10 cellular contexts compared by ENCODE assay signal in the genomic region with DNA sequence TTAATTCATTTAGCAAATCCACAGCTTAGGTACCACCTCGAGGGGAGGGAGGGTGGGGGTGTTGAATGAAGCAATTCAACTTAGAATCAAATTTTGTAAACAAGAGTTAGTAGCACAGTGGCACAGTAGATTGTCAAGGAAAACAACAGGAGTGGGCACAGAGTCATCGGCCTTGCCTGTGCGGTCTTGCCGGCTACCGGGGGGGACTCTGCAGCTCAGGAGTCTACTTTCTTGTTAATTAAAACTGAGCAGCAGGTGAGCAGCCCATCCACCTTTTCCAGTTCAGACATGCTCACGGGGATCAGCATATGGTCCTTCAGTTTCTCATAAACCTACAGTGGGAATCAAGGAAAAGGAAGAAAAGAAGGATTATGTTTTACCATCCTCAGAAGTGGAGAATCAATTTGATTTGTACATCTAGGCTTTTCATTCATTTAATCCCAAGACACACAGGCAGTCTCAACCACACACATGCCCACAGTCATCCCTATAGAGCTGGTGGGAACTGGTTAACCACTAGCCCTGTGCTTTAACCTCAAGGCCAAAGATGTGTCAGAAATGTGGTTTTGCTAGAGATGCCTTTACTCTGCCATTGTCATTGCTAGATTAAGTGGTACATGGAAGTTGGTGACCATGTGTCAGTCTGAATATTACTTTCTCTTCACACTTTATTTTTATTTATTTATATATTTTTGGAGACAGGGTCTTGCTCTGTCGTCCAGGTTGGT. TPM values are rescaled to one million over a fixed set of nuclear protein-coding genes. Genes with fewer than 3 reads are reported as not detected.
DNase-seq lines count a peak whose midpoint lies in the region; ATAC-seq and TF ChIP-seq lines count a peak whose summit lies in the region.
"Had no signal": no experiment of that assay in that cellular context is flagged by ENCODE, and none has a peak within 500 bp of the region (broad histone marks: within the 10 kb centered on the region; RNA-seq: fewer than 3 reads in every experiment).

No MANE protein-coding gene starts in this region.

- H3K9me3 ChIP-seq in psoas muscle (no peaks in the 10 kb centered on the region), esophagus muscularis mucosa (no peaks in the 10 kb centered on the region)
- H3K9me3 ChIP-seq: prostate gland had no signal

- H3K4me1 Mint-ChIP-seq in activated CD4-positive, alpha-beta T cell treated with anti-CD3 and anti-CD28 coated beads, Interleukin-2, amount 10 ng/mL, durations not matched to agents 24 days and 14 days: peaks cover 11% of the 10 kb centered on the region
- peaks cover 4% of the 10 kb centered on the region for H3K4me1 Mint-ChIP-seq in activated T-helper 17 cell treated with anti-CD3 and anti-CD28 coated beads, Interleukin-2, amount 50 U/mL, for 72 hours

- no peaks in the 10 kb centered on the region for H3K27me3 ChIP-seq in psoas muscle (ENCODE audit: insufficient read depth in 3 of 3, low read length in 2 of 3)
- no peaks in the 10 kb centered on the region for H3K27me3 ChIP-seq in esophagus muscularis mucosa

- DNase-seq in activated CD4-positive, alpha-beta T cell treated with anti-CD3 and anti-CD28 coated beads, Interleukin-2, amount 10 ng/mL, durations not matched to agents 24 days and 14 days: peak; percentile 65
- DNase-seq in activated CD4-positive, alpha-beta T cell treated with anti-CD3 and anti-CD28 coated beads, Interleukin-2, amount 50 U/mL, for 1 hour: no peak
- DNase-seq in stimulated activated CD4-positive, alpha-beta T cell treated with anti-CD3 and anti-CD28 coated beads, Interleukin-1b, Interleukin-23, amount 100 ng/mL, for 48 hours: peak; percentile 49
- DNase-seq in psoas muscle: no peak
- no peak for DNase-seq in esophagus muscularis mucosa (ENCODE audit: extremely low spot score)
- DNase-seq in omental fat pad (ENCODE audit: low spot score): no peak

- WGBS in psoas muscle, 3 donors: 83 to 90% (median 87%) methylated on average over 7 of the region's 7 CpGs
- WGBS in esophagus muscularis mucosa: 92% methylated on average over 7 of the region's 7 CpGs

- ATAC-seq in HG03432 (IDR thresholded peaks at IDR 0.05; ENCODE audit: unreplicated experiment) (peak; percentile 84), psoas muscle (no peak), omental fat pad (ENCODE audit: low FRiP score) (no peak)
- peak; percentile 95 for ATAC-seq in activated T-helper 17 cell treated with anti-CD3 and anti-CD28 coated beads, Interleukin-2, amount 50 U/mL, for 72 hours (replicated peaks)

- H3K36me3 Mint-ChIP-seq in activated CD4-positive, alpha-beta T cell treated with anti-CD3 and anti-CD28 coated beads, Interleukin-2, amount 10 ng/mL, durations not matched to agents 24 days and 14 days (ENCODE audit: low read depth): no peaks in the 10 kb centered on the region
- H3K36me3 Mint-ChIP-seq in activated T-helper 17 cell treated with anti-CD3 and anti-CD28 coated beads, Interleukin-2, amount 50 U/mL, for 72 hours (ENCODE audit: low read depth): no peaks in the 10 kb centered on the region

- H3K4me1 ChIP-seq in psoas muscle: peaks cover 2% of the 10 kb centered on the region
- peaks cover 0 to 7% (median 3%) of the 10 kb centered on the region in 4 donors for H3K4me1 ChIP-seq in esophagus muscularis mucosa
- H3K4me1 ChIP-seq: prostate gland had no signal

- peaks cover 65% of the 10 kb centered on the region for H3K27me3 Mint-ChIP-seq in activated CD4-positive, alpha-beta T cell treated with anti-CD3 and anti-CD28 coated beads, Interleukin-2, amount 10 ng/mL, durations not matched to agents 24 days and 14 days
- H3K27me3 Mint-ChIP-seq in activated T-helper 17 cell treated with anti-CD3 and anti-CD28 coated beads, Interleukin-2, amount 50 U/mL, for 72 hours: peaks cover 38% of the 10 kb centered on the region
- H3K27me3 Mint-ChIP-seq: type B pancreatic cell had no signal

- H3K27ac Mint-ChIP-seq in activated CD4-positive, alpha-beta T cell treated with anti-CD3 and anti-CD28 coated beads, Interleukin-2, amount 10 ng/mL, durations not matched to agents 24 days and 14 days: no peak overlapping the region
- no peak overlapping the region for H3K27ac Mint-ChIP-seq in activated T-helper 17 cell treated with anti-CD3 and anti-CD28 coated beads, Interleukin-2, amount 50 U/mL, for 72 hours

- TF ChIP-seq CTCF in psoas muscle (IDR thresholded peaks at IDR 0.05) (no peak), esophagus muscularis mucosa (IDR thresholded peaks at IDR 0.05) (no peak), omental fat pad (IDR thresholded peaks at IDR 0.05) (no peak)

- no peaks in the 10 kb centered on the region for H3K36me3 ChIP-seq in psoas muscle (ENCODE audit: insufficient read depth in 1 of 2, low read depth in 1 of 2)
- H3K36me3 ChIP-seq in esophagus muscularis mucosa: no peaks in the 10 kb centered on the region
- H3K36me3 ChIP-seq: prostate gland had no signal

- intact Hi-C loops in activated CD4-positive, alpha-beta T cell treated with anti-CD3 and anti-CD28 coated beads, Interleukin-2, amount 10 ng/mL, durations not matched to agents 24 days and 14 days (cut with micrococcal nuclease): loop anchor here (1.0 kb wide), 1 partner anchor 23 kb away; no protein-coding TSS in a partner anchor
- intact Hi-C loops in psoas muscle (cut with DNase I): no loop called here
- intact Hi-C loops in esophagus muscularis mucosa (cut with DNase I): no loop called here

- no peak for TF ChIP-seq EP300 in esophagus muscularis mucosa (IDR thresholded peaks at IDR 0.05)

- no peak overlapping the region for H3K4me3 Mint-ChIP-seq in activated CD4-positive, alpha-beta T cell treated with anti-CD3 and anti-CD28 coated beads, Interleukin-2, amount 10 ng/mL, durations not matched to agents 24 days and 14 days
- H3K4me3 Mint-ChIP-seq in activated T-helper 17 cell treated with anti-CD3 and anti-CD28 coated beads, Interleukin-2, amount 50 U/mL, for 72 hours: no peak overlapping the region
- H3K4me3 Mint-ChIP-seq: type B pancreatic cell had no signal

- H3K4me3 ChIP-seq in psoas muscle (no peak overlapping the region), esophagus muscularis mucosa (no peak overlapping the region)
- H3K4me3 ChIP-seq: prostate gland had no signal

- no peak overlapping the region for H3K27ac ChIP-seq in psoas muscle
- H3K27ac ChIP-seq in esophagus muscularis mucosa (replicated peaks in 1 of 4): no peak overlapping the region
- H3K27ac ChIP-seq: prostate gland had no signal

- no peak for TF ChIP-seq POLR2A in esophagus muscularis mucosa (IDR thresholded peaks at IDR 0.05; ENCODE audit: low read depth)

- H3K9me3 Mint-ChIP-seq in activated CD4-positive, alpha-beta T cell treated with anti-CD3 and anti-CD28 coated beads, Interleukin-2, amount 10 ng/mL, durations not matched to agents 24 days and 14 days: no peaks in the 10 kb centered on the region
- H3K9me3 Mint-ChIP-seq in activated T-helper 17 cell treated with anti-CD3 and anti-CD28 coated beads, Interleukin-2, amount 50 U/mL, for 72 hours: no peaks in the 10 kb centered on the region
- H3K9me3 Mint-ChIP-seq: type B pancreatic cell had no signal

RNA-seq across cellular contexts. Expression of gene BCL10, which starts 45.0 kb away (rescaled TPM):
- total RNA-seq in activated CD4-positive, alpha-beta T cell treated with anti-CD3 and anti-CD28 coated beads, Interleukin-2, amount 10 ng/mL, durations not matched to agents 24 days and 14 days: 25.5 and 27.8 TPM in 2 replicates
- 10 to 100 TPM; 28.3 to 63.7 TPM for total RNA-seq in activated T-helper 17 cell treated with anti-CD3 and anti-CD28 coated beads, Interleukin-2, amount 50 U/mL, for 72 hours
- total RNA-seq in psoas muscle (10 to 100 TPM in 1 of 4 donors, 1 to 10 TPM in 3; 4.2 to 10.9 (median 8.7) TPM), esophagus muscularis mucosa (10 to 100 TPM in 2 of 4 donors, 1 to 10 TPM in 2; 8.7 to 15.1 (median 10.8) TPM), omental fat pad (10 to 100 TPM; 13.9 to 21.6 (median 18.0) TPM)
- polyA plus RNA-seq in psoas muscle: 1 to 10 TPM; 2.9 to 8.9 (median 5.2) TPM

Comparison
In these comparisons a context has a peak if more than half of its experiments do, and no peak if none do; other contexts are left out.
1. DNase-seq: peak in activated CD4-positive, alpha-beta T cell treated with anti-CD3 and anti-CD28 coated beads, Interleukin-2, amount 10 ng/mL, durations not matched to agents 24 days and 14 days (single experiment) and stimulated activated CD4-positive, alpha-beta T cell treated with anti-CD3 and anti-CD28 coated beads, Interleukin-1b, Interleukin-23, amount 100 ng/mL, for 48 hours (single experiment); none in activated CD4-positive, alpha-beta T cell treated with anti-CD3 and anti-CD28 coated beads, Interleukin-2, amount 50 U/mL, for 1 hour (single experiment), psoas muscle (0 of 2), esophagus muscularis mucosa (single experiment) and omental fat pad (single experiment).
2. ATAC-seq: peak in HG03432 (single experiment) and activated T-helper 17 cell treated with anti-CD3 and anti-CD28 coated beads, Interleukin-2, amount 50 U/mL, for 72 hours (single experiment); none in psoas muscle (0 of 4) and omental fat pad (single experiment).